In genomic region chr13:85549819-85550218, GRCh38 we compare ENCODE assay signal across 19 cellular contexts.
A peak's percentile ranks its signal among the peaks of the same experiment; 100 is the strongest.
DNase-seq lines count a peak whose midpoint lies in the region; ATAC-seq and TF ChIP-seq lines count a peak whose summit lies in the region.
"Had no signal": no experiment of that assay in that cellular context is flagged by ENCODE, and none has a peak within 500 bp of the region (broad histone marks: within the 10 kb centered on the region; RNA-seq: fewer than 3 reads in every experiment).

No MANE protein-coding gene starts in this region.

- H3K9me3 Mint-ChIP-seq in activated naive CD4-positive, alpha-beta T cell treated with anti-CD3 and anti-CD28 coated beads, Interleukin-2, amount 50 U/mL, for 72 hours = peaks cover 15 to 19% of the 10 kb centered on the region in 2 donors

- no peaks in the 10 kb centered on the region for H3K4me1 ChIP-seq in BE2C
- H3K4me1 ChIP-seq: Caco-2 had no signal

- no peak overlapping the region for H3K4me3 ChIP-seq in BE2C (ENCODE audit: low read depth, low read length)

- no peaks in the 10 kb centered on the region for H3K9me3 ChIP-seq in BE2C

- no peaks in the 10 kb centered on the region for H3K36me3 ChIP-seq in BE2C

- H3K27me3 ChIP-seq in BE2C = no peaks in the 10 kb centered on the region

- ATAC-seq in GM18873 (IDR thresholded peaks at IDR 0.05; ENCODE audit: low FRiP score, unreplicated experiment) = no peak
- no peak for ATAC-seq in activated naive CD4-positive, alpha-beta T cell treated with anti-CD3 and anti-CD28 coated beads, Interleukin-2, amount 50 U/mL, for 72 hours
- ATAC-seq: CD8-positive, alpha-beta T cell; HCT116 had no signal

- peaks cover 6 to 7% of the 10 kb centered on the region in 2 donors for H3K36me3 Mint-ChIP-seq in activated naive CD4-positive, alpha-beta T cell treated with anti-CD3 and anti-CD28 coated beads, Interleukin-2, amount 50 U/mL, for 72 hours
- H3K36me3 Mint-ChIP-seq: CD8-positive, alpha-beta T cell had no signal

- DNase-seq in BE2C (peak; percentile 7), ELF-1 (ENCODE audit: low read depth, low spot score) (peak; percentile 1), NCI-H69 (lab: John Stamatoyannopoulos, UW) (peak; percentile 70), left kidney (ENCODE audit: low read depth, low spot score) (peak; percentile 10), epidermal melanocyte (ENCODE audit: insufficient read length, low spot score) (no peak)
- no peak for DNase-seq in activated naive CD4-positive, alpha-beta T cell treated with anti-CD3 and anti-CD28 coated beads, Interleukin-2, amount 50 U/mL, for 72 hours (ENCODE audit: low spot score in 2 of 2)
- DNase-seq: Caco-2; CD8-positive, alpha-beta T cell; DMS79 treated with DMSO at 0.1 percent for 48 hours; NCI-H1048; NCI-H1417 treated with DMSO at 0.1 percent for 48 hours; NCI-H187 treated with DMSO at 0.1 percent for 48 hours; NCI-H345; NCI-H510A treated with DMSO at 0.1 percent for 48 hours; SHP77 treated with DMSO at 0.1 percent for 48 hours had no signal

- no peak for TF ChIP-seq CTCF in BE2C (IDR thresholded peaks at IDR 0.05; ENCODE audit: low read depth, low read length)

- no peak overlapping the region for H3K27ac Mint-ChIP-seq in activated naive CD4-positive, alpha-beta T cell treated with anti-CD3 and anti-CD28 coated beads, Interleukin-2, amount 50 U/mL, for 72 hours
- H3K27ac Mint-ChIP-seq: CD8-positive, alpha-beta T cell; IgD-negative memory B cell; T-helper 2 cell treated with Interferon-gamma antibody and Interleukin-4, amounts not matched to agents 5 μg/mL and 100 μg/mL, for 36 hours had no signal

Comparison
In these comparisons a context has a peak if more than half of its experiments do, and no peak if none do; other contexts are left out.
1. DNase-seq: peak in BE2C (single experiment), ELF-1 (single experiment), NCI-H69 (single experiment) and left kidney (single experiment); none in activated naive CD4-positive, alpha-beta T cell treated with anti-CD3 and anti-CD28 coated beads, Interleukin-2, amount 50 U/mL, for 72 hours (0 of 2) and epidermal melanocyte (single experiment).